Comparison of ENCODE assay signal across 1 cellular context in the genomic region with DNA sequence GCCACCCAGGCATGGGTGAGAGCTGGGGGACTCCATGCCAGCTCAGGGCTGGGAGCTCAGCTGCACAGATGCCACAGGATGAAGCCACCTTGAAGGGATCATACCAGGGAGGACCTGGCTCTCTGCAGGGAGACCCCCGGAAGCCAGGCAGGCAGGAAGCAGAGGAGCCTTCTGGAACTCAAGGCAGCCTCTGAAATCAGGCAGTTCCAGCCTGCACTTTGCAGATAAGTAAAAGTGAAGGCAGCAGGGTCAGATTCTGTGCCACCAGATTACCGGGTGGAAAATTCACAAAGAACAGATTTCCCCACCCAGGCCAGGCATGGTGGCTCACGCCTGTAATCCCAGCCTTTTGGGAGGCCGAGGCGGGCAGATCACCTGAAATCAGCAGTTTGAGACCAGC.
TF ChIP-seq lines count a peak whose summit lies in the region.

No MANE protein-coding gene starts in this region.

TF ChIP-seq in IMR-90, 13 proteins besides CTCF, POLR2A, EP300 and RAD21:
- no peak for TF ChIP-seq MXI1 (IDR thresholded peaks at IDR 0.05; ENCODE audit: borderline replicate concordance, low read depth, low read length)
- TF ChIP-seq, protein P1, sequence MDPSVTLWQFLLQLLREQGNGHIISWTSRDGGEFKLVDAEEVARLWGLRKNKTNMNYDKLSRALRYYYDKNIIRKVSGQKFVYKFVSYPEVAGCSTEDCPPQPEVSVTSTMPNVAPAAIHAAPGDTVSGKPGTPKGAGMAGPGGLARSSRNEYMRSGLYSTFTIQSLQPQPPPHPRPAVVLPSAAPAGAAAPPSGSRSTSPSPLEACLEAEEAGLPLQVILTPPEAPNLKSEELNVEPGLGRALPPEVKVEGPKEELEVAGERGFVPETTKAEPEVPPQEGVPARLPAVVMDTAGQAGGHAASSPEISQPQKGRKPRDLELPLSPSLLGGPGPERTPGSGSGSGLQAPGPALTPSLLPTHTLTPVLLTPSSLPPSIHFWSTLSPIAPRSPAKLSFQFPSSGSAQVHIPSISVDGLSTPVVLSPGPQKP (IDR thresholded peaks at IDR 0.05; ENCODE audit: borderline replicate concordance, low read depth, low read length) = no peak
- no peak for TF ChIP-seq MAZ (IDR thresholded peaks at IDR 0.05; ENCODE audit: borderline replicate concordance, low read depth, low read length)
- TF ChIP-seq MAFK (IDR thresholded peaks at IDR 0.05; ENCODE audit: low read depth, low read length) = no peak
- TF ChIP-seq NFE2L2 (IDR thresholded peaks at IDR 0.05; ENCODE audit: low read depth, low read length) = no peak
TF ChIP-seq in IMR-90: peak in this region for 0.
